ENCODE assay signal across 17 cellular contexts in the genomic region with DNA sequence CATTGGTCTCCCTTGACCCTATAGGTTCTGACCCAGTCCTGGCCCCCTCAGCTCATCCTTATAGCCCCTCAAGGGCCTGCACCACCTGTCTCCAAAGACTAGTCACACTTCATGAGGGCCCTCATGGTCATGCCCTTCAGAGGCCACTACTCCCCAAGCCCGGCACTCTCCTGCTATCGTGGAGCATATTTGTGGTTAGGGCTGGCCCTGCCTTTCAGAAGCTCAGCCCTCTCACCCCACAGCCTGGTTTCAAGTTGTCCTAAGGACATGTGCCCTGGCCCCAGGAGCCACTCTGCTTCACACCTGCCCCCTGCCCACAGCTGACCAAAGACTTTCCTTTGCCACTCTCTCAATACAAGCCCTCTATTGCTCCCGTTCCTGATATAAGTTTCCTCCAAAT.
"Had no signal": no experiment of that assay in that cellular context is flagged by ENCODE, and none has a peak within 500 bp of the region (broad histone marks: within the 10 kb centered on the region; RNA-seq: fewer than 3 reads in every experiment).

No MANE protein-coding gene starts in this region.

- H3K79me2 ChIP-seq: hepatocyte had no signal

- H3K27ac ChIP-seq: coronary artery, hepatocyte, spleen, transverse colon had no signal

- DNase-seq: activated CD4-positive, alpha-beta T cell treated with anti-CD3 and anti-CD28 coated beads for 4 hours; activated CD8-positive, alpha-beta memory T cell treated with anti-CD3 and anti-CD28 coated beads, Interleukin-2, amount 50 U/mL, for 48 hours; activated CD8-positive, alpha-beta T cell treated with anti-CD3 and anti-CD28 coated beads for 36 hours; activated naive CD4-positive, alpha-beta T cell; activated naive CD8-positive, alpha-beta T cell treated with anti-CD3 and anti-CD28 coated beads, Interleukin-2, amount 50 U/mL, for 24 hours; central memory CD4-positive, alpha-beta T cell; effector CD4-positive, alpha-beta T cell; kidney glomerular epithelial cell; naive B cell; right cardiac atrium; spleen; stimulated activated CD4-positive, alpha-beta T cell treated with anti-CD3 and anti-CD28 coated beads, Interleukin-1b, Interleukin-23, amount 100 ng/mL, for 48 hours; transverse colon had no signal

- H3K9me3 Mint-ChIP-seq: activated CD8-positive, alpha-beta T cell treated with anti-CD3 and anti-CD28 coated beads for 36 hours; activated naive CD8-positive, alpha-beta T cell treated with anti-CD3 and anti-CD28 coated beads, Interleukin-2, amount 50 U/mL, for 24 hours; mesothelial cell of epicardium; stimulated activated memory B cell treated with anti-CD40 and anti-IgM and Interleukin-4, amounts not matched to agents 10 μg/mL and 1 μg/mL and 100 μg/mL, for 72 hours had no signal

- ATAC-seq: activated CD8-positive, alpha-beta T cell treated with anti-CD3 and anti-CD28 coated beads for 36 hours; activated naive CD8-positive, alpha-beta T cell treated with anti-CD3 and anti-CD28 coated beads, Interleukin-2, amount 50 U/mL, for 24 hours; right cardiac atrium; stimulated activated memory B cell treated with anti-CD40 and anti-IgM and Interleukin-4, amounts not matched to agents 10 μg/mL and 1 μg/mL and 100 μg/mL, for 72 hours had no signal

- H3K36me3 Mint-ChIP-seq: mesothelial cell of epicardium; stimulated activated memory B cell treated with anti-CD40 and anti-IgM and Interleukin-4, amounts not matched to agents 10 μg/mL and 1 μg/mL and 100 μg/mL, for 72 hours had no signal

- H3K36me3 ChIP-seq: spleen, transverse colon had no signal

- H3K27ac Mint-ChIP-seq: activated CD8-positive, alpha-beta T cell treated with anti-CD3 and anti-CD28 coated beads for 36 hours; activated naive CD8-positive, alpha-beta T cell treated with anti-CD3 and anti-CD28 coated beads, Interleukin-2, amount 50 U/mL, for 24 hours; mesothelial cell of epicardium; naive B cell; stimulated activated memory B cell treated with anti-CD40 and anti-IgM and Interleukin-4, amounts not matched to agents 10 μg/mL and 1 μg/mL and 100 μg/mL, for 72 hours had no signal

- H3K4me2 ChIP-seq: hepatocyte had no signal

- H3K4me3 ChIP-seq: coronary artery, hepatocyte, spleen, transverse colon had no signal

- H3K4me3 Mint-ChIP-seq: activated CD8-positive, alpha-beta T cell treated with anti-CD3 and anti-CD28 coated beads for 36 hours; activated naive CD8-positive, alpha-beta T cell treated with anti-CD3 and anti-CD28 coated beads, Interleukin-2, amount 50 U/mL, for 24 hours; mesothelial cell of epicardium; stimulated activated memory B cell treated with anti-CD40 and anti-IgM and Interleukin-4, amounts not matched to agents 10 μg/mL and 1 μg/mL and 100 μg/mL, for 72 hours had no signal

- H3K9me3 ChIP-seq: spleen, transverse colon had no signal

- H2AFZ ChIP-seq: hepatocyte had no signal
